20 cellular contexts compared by ENCODE assay signal in the genomic region with DNA sequence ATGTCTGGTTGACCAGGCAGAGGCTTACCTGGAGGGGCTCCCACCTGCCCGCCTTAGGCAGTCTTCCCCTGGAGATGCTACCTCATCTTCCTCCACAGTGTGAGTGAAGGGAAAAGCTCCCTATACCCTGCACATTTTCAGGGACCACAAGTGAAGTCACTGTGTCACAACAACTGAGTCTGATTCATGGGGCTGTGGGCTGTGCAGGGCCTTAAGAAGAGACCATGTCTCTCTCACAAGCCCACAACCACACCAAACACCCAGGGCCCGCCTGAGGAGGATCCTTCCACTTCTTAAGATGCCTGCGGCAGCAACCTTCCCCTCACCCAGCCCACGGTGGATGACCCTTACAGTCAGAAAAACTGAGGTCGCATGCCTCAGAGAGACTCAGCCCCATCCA.
DNase-seq lines count a peak whose midpoint lies in the region; ATAC-seq, FAIRE-seq and TF ChIP-seq lines count a peak whose summit lies in the region.
"Had no signal": no experiment of that assay in that cellular context is flagged by ENCODE, and none has a peak within 500 bp of the region (broad histone marks: within the 10 kb centered on the region; RNA-seq: fewer than 3 reads in every experiment).

No MANE protein-coding gene starts in this region.

- H2AFZ ChIP-seq in KMS-11 (ENCODE audit: low read depth), result no peak overlapping the region
- H2AFZ ChIP-seq in MM.1S (ENCODE audit: low read length), result no peak overlapping the region
- H2AFZ ChIP-seq in K562 (ENCODE audit: low read depth, low read length), result no peak overlapping the region
- H2AFZ ChIP-seq in smooth muscle cell (ENCODE audit: low read depth), result no peak overlapping the region

- no peak for TF ChIP-seq RAD21 in K562 (CRISPR knock-in tag; conservative IDR thresholded peaks at IDR 0.05 in 1 of 2, IDR thresholded peaks at IDR 0.05 in 1 of 2)

- FAIRE-seq in K562 (lab: Jason Lieb, UNC), result no peak
- FAIRE-seq: D721Med, GM12892, H1 had no signal

- H3K27ac ChIP-seq in KMS-11, result peak overlapping the region; percentile 92; the same call in 1 of the 2 replicates
- H3K27ac ChIP-seq in MM.1S (ENCODE audit: low read length), result peak overlapping the region; percentile 61; the same call in 1 of the 2 replicates
- peak overlapping the region; percentile 76; the same call in 1 of the 3 replicates for H3K27ac ChIP-seq in K562 (ENCODE audit: extremely low read depth, low read depth, low read length)
- H3K27ac ChIP-seq in smooth muscle cell (ENCODE audit: low read depth), result peak overlapping the region; percentile 56
- H3K27ac ChIP-seq: SJCRH30 had no signal

- no peak overlapping the region for H3K4me3 ChIP-seq in KMS-11 (IDR thresholded peaks at IDR 0.05; ENCODE audit: insufficient read depth, low read depth, low read length)
- no peak overlapping the region for H3K4me3 ChIP-seq in MM.1S (ENCODE audit: low read length)
- H3K4me3 ChIP-seq in K562, result no peak overlapping the region
- no peak overlapping the region for H3K4me3 ChIP-seq in smooth muscle cell
- H3K4me3 ChIP-seq: SJCRH30 had no signal

- H3K36me3 ChIP-seq in KMS-11 (ENCODE audit: insufficient read depth) (no peaks in the 10 kb centered on the region; the same call in 1 of the 2 replicates), MM.1S (replicated peaks; ENCODE audit: insufficient read depth, low read length) (no peaks in the 10 kb centered on the region), K562 (ENCODE audit: control insufficient read depth, insufficient read depth, low read length) (peaks cover 29% of the 10 kb centered on the region; the same call in 2 of the 3 replicates), smooth muscle cell (ENCODE audit: low read depth) (no peaks in the 10 kb centered on the region)

- BruUV-seq in K562 (replicated peaks; lab: Mats Ljungman, UMichigan), result no TSS peak

- in situ Hi-C loops in K562 (cut with MboI), result no loop called here

- H4K20me1 ChIP-seq in KMS-11 (ENCODE audit: insufficient read depth) (no peaks in the 10 kb centered on the region), MM.1S (ENCODE audit: insufficient read depth, low read length) (no peaks in the 10 kb centered on the region), K562 (replicated peaks; ENCODE audit: control insufficient read depth, insufficient read depth, low read length) (0 out of 2 replicates have a peak, but pooled peaks cover 3% of the 10 kb centered on the region), smooth muscle cell (ENCODE audit: low read depth) (peaks cover 79% of the 10 kb centered on the region)

- peaks cover 26% of the 10 kb centered on the region for H3F3A ChIP-seq in MM.1S (ENCODE audit: insufficient read depth, low read length)
- H3F3A ChIP-seq in smooth muscle cell (ENCODE audit: low read depth), result no peaks in the 10 kb centered on the region

- H3K9ac ChIP-seq in KMS-11, result no peak overlapping the region
- no peak overlapping the region for H3K9ac ChIP-seq in MM.1S (ENCODE audit: low read length)
- no peak overlapping the region for H3K9ac ChIP-seq in K562 (ENCODE audit: insufficient read depth in 1 of 2, low read depth in 2 of 2, low read length in 2 of 2)
- H3K9ac ChIP-seq in smooth muscle cell (ENCODE audit: low read depth), result no peak overlapping the region

- POLR2A ChIA-PET in K562 (lab: Yijun Ruan, JAX), result interaction anchor here (0.6 to 3.9 kb wide), 4 partner anchors 10 to 64 kb away, joined by 3 to 18 read pairs (median 6); no protein-coding TSS in a partner anchor

- H3K9me1 ChIP-seq in K562 (ENCODE audit: control insufficient read depth, insufficient read depth, low read length), result no peaks in the 10 kb centered on the region

- H3K27me3 ChIP-seq in KMS-11 (ENCODE audit: insufficient read depth, low read depth) (no peaks in the 10 kb centered on the region), MM.1S (replicated peaks; ENCODE audit: insufficient read depth, low read length) (no peaks in the 10 kb centered on the region), K562 (ENCODE audit: control insufficient read depth in 2 of 2, insufficient read depth in 2 of 2, low read length in 2 of 2) (no peaks in the 10 kb centered on the region), smooth muscle cell (ENCODE audit: low read depth) (no peaks in the 10 kb centered on the region)
- H3K27me3 ChIP-seq: SJCRH30 had no signal

- no peaks in the 10 kb centered on the region for H3K9me2 ChIP-seq in MM.1S (replicated peaks; ENCODE audit: insufficient read depth, low read length)

- CTCF ChIA-PET in K562 (lab: Yijun Ruan, JAX; ENCODE audit: low intra/inter-chr PET ratio), result no interaction called here

- no peak for TF ChIP-seq EP300 in K562 (IDR thresholded peaks at IDR 0.05; ENCODE audit: low read length)

- no peak for ATAC-seq in K562
- no peak for ATAC-seq in GM18907 (IDR thresholded peaks at IDR 0.05; ENCODE audit: unreplicated experiment)
- ATAC-seq: PC-3 had no signal

- DNase-seq in MM.1S (no peak), K562 (ENCODE audit: extremely low read depth in 1 of 4, low spot score in 3 of 4) (no peak), smooth muscle cell (lab: John Stamatoyannopoulos, UW; ENCODE audit: unreplicated experiment) (no peak), NCI-H2171 treated with DMSO at 0.1 percent for 48 hours (lab: John Stamatoyannopoulos, UW) (no peak), globus pallidus (ENCODE audit: low spot score) (no peak)
- DNase-seq: ACHN, KG1, NCI-H1417, NCI-H187, NCI-H2107, NCI-H2227 treated with DMSO at 0.1 percent for 48 hours, NCI-H510A treated with DMSO at 0.1 percent for 48 hours, NCI-H774, PC-3, SJCRH30 had no signal

- 92% methylated on average over 5 of the region's 5 CpGs for WGBS in K562 (ENCODE audit: insufficient coverage, low coverage, missing lambda C conversion rate)
- WGBS in smooth muscle cell (ENCODE audit: low lambda C conversion rate), result 57% methylated on average over 5 of the region's 5 CpGs

- H3K4me2 ChIP-seq in KMS-11, result peak overlapping the region; percentile 86; the same call in 1 of the 2 replicates
- H3K4me2 ChIP-seq in MM.1S (ENCODE audit: low read depth, low read length), result no peak overlapping the region
- no peak overlapping the region for H3K4me2 ChIP-seq in K562 (ENCODE audit: insufficient read depth, low read length)
- no peak overlapping the region for H3K4me2 ChIP-seq in smooth muscle cell

- intact Hi-C loops in K562 (cut with micrococcal nuclease), result loop anchor here (5.0 to 10.0 kb wide), 2 partner anchors 148 to 210 kb away; no protein-coding TSS in a partner anchor

- no peak for TF ChIP-seq CTCF in KMS-11 (conservative IDR thresholded peaks at IDR 0.05; ENCODE audit: low read depth, low read length)
- no peak for TF ChIP-seq CTCF in MM.1S (IDR thresholded peaks at IDR 0.05; ENCODE audit: low read length)
- TF ChIP-seq CTCF in K562 (IDR thresholded peaks at IDR 0.05 in 2 of 3, conservative IDR thresholded peaks at IDR 0.05 in 1 of 3; ENCODE audit: insufficient read depth in 2 of 3, low read depth in 1 of 3, low read length in 3 of 3), result no peak
- no peak for TF ChIP-seq CTCF in smooth muscle cell (IDR thresholded peaks at IDR 0.05; ENCODE audit: borderline replicate concordance, insufficient read depth, poor library complexity, severe bottlenecking)

- TF ChIP-seq POLR2A in K562 (conservative IDR thresholded peaks at IDR 0.05), result no peak

- H3K79me2 ChIP-seq in KMS-11 (ENCODE audit: insufficient read depth, low read depth) (peaks cover 58% of the 10 kb centered on the region), MM.1S (ENCODE audit: low read length) (peaks cover 75% of the 10 kb centered on the region), K562 (ENCODE audit: control insufficient read depth, insufficient read depth, low read length) (peaks cover 13% of the 10 kb centered on the region; the same call in 1 of the 3 replicates), smooth muscle cell (ENCODE audit: low read depth) (peaks cover 3% of the 10 kb centered on the region)

- H3K9me3 ChIP-seq in MM.1S (replicated peaks; ENCODE audit: insufficient read depth, low read length) (no peaks in the 10 kb centered on the region), K562 (replicated peaks; ENCODE audit: control insufficient read depth, insufficient read depth, low read depth, low read length) (peaks cover 5% of the 10 kb centered on the region; the same call in 1 of the 2 replicates), smooth muscle cell (replicated peaks; ENCODE audit: low read depth) (no peaks in the 10 kb centered on the region)
- H3K9me3 ChIP-seq: SJCRH30 had no signal

- peaks cover 91% of the 10 kb centered on the region for H3K4me1 ChIP-seq in KMS-11 (ENCODE audit: low read depth, poor library complexity, severe bottlenecking)
- H3K4me1 ChIP-seq in MM.1S (ENCODE audit: low read length), result peaks cover 58% of the 10 kb centered on the region
- H3K4me1 ChIP-seq in K562 (replicated peaks in 1 of 2; ENCODE audit: control insufficient read depth in 2 of 2, insufficient read depth in 2 of 2, low read length in 2 of 2), result peaks cover 13 to 34% of the 10 kb centered on the region in 2 experiments
- H3K4me1 ChIP-seq in smooth muscle cell (ENCODE audit: low read depth), result peaks cover 13% of the 10 kb centered on the region
- H3K4me1 ChIP-seq: SJCRH30 had no signal

TF ChIP-seq in K562, 482 proteins besides CTCF, POLR2A, EP300 and RAD21:
- no peak for TF ChIP-seq NFXL1 (CRISPR knock-in tag; IDR thresholded peaks at IDR 0.05)
- TF ChIP-seq, protein P1, sequence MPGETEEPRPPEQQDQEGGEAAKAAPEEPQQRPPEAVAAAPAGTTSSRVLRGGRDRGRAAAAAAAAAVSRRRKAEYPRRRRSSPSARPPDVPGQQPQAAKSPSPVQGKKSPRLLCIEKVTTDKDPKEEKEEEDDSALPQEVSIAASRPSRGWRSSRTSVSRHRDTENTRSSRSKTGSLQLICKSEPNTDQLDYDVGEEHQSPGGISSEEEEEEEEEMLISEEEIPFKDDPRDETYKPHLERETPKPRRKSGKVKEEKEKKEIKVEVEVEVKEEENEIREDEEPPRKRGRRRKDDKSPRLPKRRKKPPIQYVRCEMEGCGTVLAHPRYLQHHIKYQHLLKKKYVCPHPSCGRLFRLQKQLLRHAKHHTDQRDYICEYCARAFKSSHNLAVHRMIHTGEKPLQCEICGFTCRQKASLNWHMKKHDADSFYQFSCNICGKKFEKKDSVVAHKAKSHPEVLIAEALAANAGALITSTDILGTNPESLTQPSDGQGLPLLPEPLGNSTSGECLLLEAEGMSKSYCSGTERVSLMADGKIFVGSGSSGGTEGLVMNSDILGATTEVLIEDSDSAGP (CRISPR knock-in tag; IDR thresholded peaks at IDR 0.05), result no peak
